In genomic region chr4:143986173-143986572, GRCh38 we compare ENCODE assay signal across 21 cellular contexts. TPM values are rescaled to one million over a fixed set of nuclear protein-coding genes. Genes with fewer than 3 reads are reported as not detected.
"Had no signal": no experiment of that assay in that cellular context is flagged by ENCODE, and none has a peak within 500 bp of the region (broad histone marks: within the 10 kb centered on the region; RNA-seq: fewer than 3 reads in every experiment).

No MANE protein-coding gene starts in this region.

- H3K9me3 ChIP-seq: colonic mucosa, gastroesophageal sphincter, heart left ventricle, sigmoid colon, testis, upper lobe of right lung had no signal

- H3K4me3 Mint-ChIP-seq: activated naive CD4-positive, alpha-beta T cell treated with anti-CD3 and anti-CD28 coated beads, Interleukin-2, amount 10 ng/mL, durations not matched to agents 7 days and 5 days; activated naive CD8-positive, alpha-beta T cell treated with anti-CD3 and anti-CD28 coated beads, Interleukin-2, amount 50 U/mL, for 24 hours; activated T-cell treated with anti-CD3 and anti-CD28 coated beads, Interleukin-2, amount 50 U/mL, for 4 hours; central memory CD8-positive, alpha-beta T cell; natural killer cell; stimulated activated memory B cell treated with anti-CD40 and anti-IgM and Interleukin-4, amounts not matched to agents 10 μg/mL and 1 μg/mL and 100 μg/mL, for 72 hours had no signal

- H3K4me1 ChIP-seq: colonic mucosa, gastroesophageal sphincter, heart left ventricle, sigmoid colon, testis, upper lobe of right lung had no signal

- H3K4me1 Mint-ChIP-seq: activated naive CD4-positive, alpha-beta T cell treated with anti-CD3 and anti-CD28 coated beads, Interleukin-2, amount 10 ng/mL, durations not matched to agents 7 days and 5 days; central memory CD8-positive, alpha-beta T cell; natural killer cell; stimulated activated memory B cell treated with anti-CD40 and anti-IgM and Interleukin-4, amounts not matched to agents 10 μg/mL and 1 μg/mL and 100 μg/mL, for 72 hours had no signal

- H3K36me3 Mint-ChIP-seq: activated naive CD4-positive, alpha-beta T cell treated with anti-CD3 and anti-CD28 coated beads, Interleukin-2, amount 10 ng/mL, durations not matched to agents 7 days and 5 days; natural killer cell; stimulated activated memory B cell treated with anti-CD40 and anti-IgM and Interleukin-4, amounts not matched to agents 10 μg/mL and 1 μg/mL and 100 μg/mL, for 72 hours had no signal

- H3K4me3 ChIP-seq: colonic mucosa, gastroesophageal sphincter, heart left ventricle, sigmoid colon, testis, upper lobe of right lung had no signal

- H3K27me3 Mint-ChIP-seq: activated naive CD8-positive, alpha-beta T cell treated with anti-CD3 and anti-CD28 coated beads, Interleukin-2, amount 50 U/mL, for 24 hours; central memory CD8-positive, alpha-beta T cell had no signal

- H3K27ac ChIP-seq: colonic mucosa, gastroesophageal sphincter, heart left ventricle, sigmoid colon, testis, upper lobe of right lung had no signal

- H3K36me3 ChIP-seq: colonic mucosa, gastroesophageal sphincter, heart left ventricle, sigmoid colon, upper lobe of right lung had no signal

- H3K27me3 ChIP-seq: colonic mucosa, gastroesophageal sphincter, heart left ventricle, sigmoid colon, testis, upper lobe of right lung had no signal

- H3K9me3 Mint-ChIP-seq: activated naive CD4-positive, alpha-beta T cell treated with anti-CD3 and anti-CD28 coated beads, Interleukin-2, amount 10 ng/mL, durations not matched to agents 7 days and 5 days; activated naive CD8-positive, alpha-beta T cell treated with anti-CD3 and anti-CD28 coated beads, Interleukin-2, amount 50 U/mL, for 24 hours; activated T-cell treated with anti-CD3 and anti-CD28 coated beads, Interleukin-2, amount 50 U/mL, for 4 hours; stimulated activated memory B cell treated with anti-CD40 and anti-IgM and Interleukin-4, amounts not matched to agents 10 μg/mL and 1 μg/mL and 100 μg/mL, for 72 hours had no signal

- DNase-seq: activated CD4-positive, alpha-beta T cell treated with anti-CD3 and anti-CD28 coated beads, Interleukin-2, amount 50 U/mL, for 1 hour; activated CD8-positive, alpha-beta memory T cell treated with anti-CD3 and anti-CD28 coated beads, Interleukin-2, amount 50 U/mL, for 4 hours; activated naive CD4-positive, alpha-beta T cell treated with anti-CD3 and anti-CD28 coated beads, Interleukin-2, amount 10 ng/mL, durations not matched to agents 7 days and 5 days; activated naive CD8-positive, alpha-beta T cell treated with anti-CD3 and anti-CD28 coated beads, Interleukin-2, amount 50 U/mL, for 24 hours; activated T-cell treated with anti-CD3 and anti-CD28 coated beads, Interleukin-2, amount 50 U/mL, for 4 hours; aorta; colonic mucosa; heart left ventricle; natural killer cell; nucleus accumbens; sigmoid colon; stimulated activated CD4-positive, alpha-beta T cell treated with anti-CD3 and anti-CD28 coated beads, Interleukin-4, amount 100 ng/mL, for 4 hours; testis; upper lobe of right lung had no signal

- H3K27ac Mint-ChIP-seq: activated naive CD4-positive, alpha-beta T cell treated with anti-CD3 and anti-CD28 coated beads, Interleukin-2, amount 10 ng/mL, durations not matched to agents 7 days and 5 days; activated naive CD8-positive, alpha-beta T cell treated with anti-CD3 and anti-CD28 coated beads, Interleukin-2, amount 50 U/mL, for 24 hours; natural killer cell; stimulated activated memory B cell treated with anti-CD40 and anti-IgM and Interleukin-4, amounts not matched to agents 10 μg/mL and 1 μg/mL and 100 μg/mL, for 72 hours had no signal

RNA-seq across cellular contexts. Expression of gene GYPB, which starts 33.0 kb away (rescaled TPM):
- total RNA-seq: activated T-cell treated with anti-CD3 and anti-CD28 coated beads, Interleukin-2, amount 50 U/mL, for 4 hours; colonic mucosa; gastroesophageal sphincter; lower leg skin; mesenteric fat pad; natural killer cell; renal cortical epithelial cell; sigmoid colon; testis; upper lobe of right lung had no signal
- polyA plus RNA-seq: aorta, esophagus, heart left ventricle, sigmoid colon had no signal
